Comparison of ENCODE assay signal across 1 cellular context in genomic region chr12:4307593-4308333, GRCh38.
TF ChIP-seq lines count a peak whose summit lies in the region.

No MANE protein-coding gene starts in this region.

TF ChIP-seq in HepG2, 621 proteins besides CTCF, POLR2A, EP300 and RAD21 (continued from another document and continues in another):
- TF ChIP-seq, protein P1, sequence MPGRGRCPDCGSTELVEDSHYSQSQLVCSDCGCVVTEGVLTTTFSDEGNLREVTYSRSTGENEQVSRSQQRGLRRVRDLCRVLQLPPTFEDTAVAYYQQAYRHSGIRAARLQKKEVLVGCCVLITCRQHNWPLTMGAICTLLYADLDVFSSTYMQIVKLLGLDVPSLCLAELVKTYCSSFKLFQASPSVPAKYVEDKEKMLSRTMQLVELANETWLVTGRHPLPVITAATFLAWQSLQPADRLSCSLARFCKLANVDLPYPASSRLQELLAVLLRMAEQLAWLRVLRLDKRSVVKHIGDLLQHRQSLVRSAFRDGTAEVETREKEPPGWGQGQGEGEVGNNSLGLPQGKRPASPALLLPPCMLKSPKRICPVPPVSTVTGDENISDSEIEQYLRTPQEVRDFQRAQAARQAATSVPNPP (CRISPR knock-in tag; IDR thresholded peaks at IDR 0.05): no peak
- TF ChIP-seq ZEB1 (IDR thresholded peaks at IDR 0.05; ENCODE audit: insufficient replicate concordance, low read depth): peak; percentile 79
- peak; percentile 49; the same call in 1 of the 2 replicates for TF ChIP-seq ZNF331 (CRISPR knock-in tag; IDR thresholded peaks at IDR 0.05)
- TF ChIP-seq, protein P2, sequence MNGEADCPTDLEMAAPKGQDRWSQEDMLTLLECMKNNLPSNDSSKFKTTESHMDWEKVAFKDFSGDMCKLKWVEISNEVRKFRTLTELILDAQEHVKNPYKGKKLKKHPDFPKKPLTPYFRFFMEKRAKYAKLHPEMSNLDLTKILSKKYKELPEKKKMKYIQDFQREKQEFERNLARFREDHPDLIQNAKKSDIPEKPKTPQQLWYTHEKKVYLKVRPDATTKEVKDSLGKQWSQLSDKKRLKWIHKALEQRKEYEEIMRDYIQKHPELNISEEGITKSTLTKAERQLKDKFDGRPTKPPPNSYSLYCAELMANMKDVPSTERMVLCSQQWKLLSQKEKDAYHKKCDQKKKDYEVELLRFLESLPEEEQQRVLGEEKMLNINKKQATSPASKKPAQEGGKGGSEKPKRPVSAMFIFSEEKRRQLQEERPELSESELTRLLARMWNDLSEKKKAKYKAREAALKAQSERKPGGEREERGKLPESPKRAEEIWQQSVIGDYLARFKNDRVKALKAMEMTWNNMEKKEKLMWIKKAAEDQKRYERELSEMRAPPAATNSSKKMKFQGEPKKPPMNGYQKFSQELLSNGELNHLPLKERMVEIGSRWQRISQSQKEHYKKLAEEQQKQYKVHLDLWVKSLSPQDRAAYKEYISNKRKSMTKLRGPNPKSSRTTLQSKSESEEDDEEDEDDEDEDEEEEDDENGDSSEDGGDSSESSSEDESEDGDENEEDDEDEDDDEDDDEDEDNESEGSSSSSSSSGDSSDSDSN (CRISPR knock-in tag; IDR thresholded peaks at IDR 0.05): peak; percentile 71
- TF ChIP-seq MIER3 (CRISPR knock-in tag; IDR thresholded peaks at IDR 0.05; ENCODE audit: borderline replicate concordance): peak; percentile 18; the same call in 1 of the 2 replicates
- peak; percentile 29 for TF ChIP-seq ASH2L (IDR thresholded peaks at IDR 0.05; ENCODE audit: insufficient read length, low read depth, low read length)
- TF ChIP-seq XRCC5 (optimal IDR thresholded peaks at IDR 0.05; ENCODE audit: low read length): peak; percentile 85
- TF ChIP-seq, protein P3, sequence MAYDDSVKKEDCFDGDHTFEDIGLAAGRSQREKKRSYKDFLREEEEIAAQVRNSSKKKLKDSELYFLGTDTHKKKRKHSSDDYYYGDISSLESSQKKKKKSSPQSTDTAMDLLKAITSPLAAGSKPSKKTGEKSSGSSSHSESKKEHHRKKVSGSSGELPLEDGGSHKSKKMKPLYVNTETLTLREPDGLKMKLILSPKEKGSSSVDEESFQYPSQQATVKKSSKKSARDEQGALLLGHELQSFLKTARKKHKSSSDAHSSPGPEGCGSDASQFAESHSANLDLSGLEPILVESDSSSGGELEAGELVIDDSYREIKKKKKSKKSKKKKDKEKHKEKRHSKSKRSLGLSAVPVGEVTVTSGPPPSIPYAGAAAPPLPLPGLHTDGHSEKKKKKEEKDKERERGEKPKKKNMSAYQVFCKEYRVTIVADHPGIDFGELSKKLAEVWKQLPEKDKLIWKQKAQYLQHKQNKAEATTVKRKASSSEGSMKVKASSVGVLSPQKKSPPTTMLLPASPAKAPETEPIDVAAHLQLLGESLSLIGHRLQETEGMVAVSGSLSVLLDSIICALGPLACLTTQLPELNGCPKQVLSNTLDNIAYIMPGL (CRISPR knock-in tag; IDR thresholded peaks at IDR 0.05; ENCODE audit: borderline replicate concordance in 1 of 2, low read depth in 1 of 2): peak; percentile 83 to 89; a peak in 3 of 4 replicates
- no peak; the same call in 1 of the 2 replicates for TF ChIP-seq NFAT5 (CRISPR knock-in tag; IDR thresholded peaks at IDR 0.05)
- peak; percentile 65; the same call in 1 of the 2 replicates for TF ChIP-seq ZNF546 (CRISPR knock-in tag; conservative IDR thresholded peaks at IDR 0.05)
- TF ChIP-seq MYC (CRISPR knock-in tag; IDR thresholded peaks at IDR 0.05; ENCODE audit: borderline replicate concordance): peak; percentile 77
- no peak for TF ChIP-seq ATF7-NPFF (CRISPR knock-in tag; IDR thresholded peaks at IDR 0.05; ENCODE audit: low read depth)
- 0 out of 2 replicates have a peak, but pooled peaks have one; percentile 26 for TF ChIP-seq KMT2B (CRISPR knock-in tag; IDR thresholded peaks at IDR 0.05)
- 0 out of 2 replicates have a peak, but pooled peaks have one; percentile 29 for TF ChIP-seq ERF (CRISPR knock-in tag; IDR thresholded peaks at IDR 0.05)
- TF ChIP-seq, protein P4, sequence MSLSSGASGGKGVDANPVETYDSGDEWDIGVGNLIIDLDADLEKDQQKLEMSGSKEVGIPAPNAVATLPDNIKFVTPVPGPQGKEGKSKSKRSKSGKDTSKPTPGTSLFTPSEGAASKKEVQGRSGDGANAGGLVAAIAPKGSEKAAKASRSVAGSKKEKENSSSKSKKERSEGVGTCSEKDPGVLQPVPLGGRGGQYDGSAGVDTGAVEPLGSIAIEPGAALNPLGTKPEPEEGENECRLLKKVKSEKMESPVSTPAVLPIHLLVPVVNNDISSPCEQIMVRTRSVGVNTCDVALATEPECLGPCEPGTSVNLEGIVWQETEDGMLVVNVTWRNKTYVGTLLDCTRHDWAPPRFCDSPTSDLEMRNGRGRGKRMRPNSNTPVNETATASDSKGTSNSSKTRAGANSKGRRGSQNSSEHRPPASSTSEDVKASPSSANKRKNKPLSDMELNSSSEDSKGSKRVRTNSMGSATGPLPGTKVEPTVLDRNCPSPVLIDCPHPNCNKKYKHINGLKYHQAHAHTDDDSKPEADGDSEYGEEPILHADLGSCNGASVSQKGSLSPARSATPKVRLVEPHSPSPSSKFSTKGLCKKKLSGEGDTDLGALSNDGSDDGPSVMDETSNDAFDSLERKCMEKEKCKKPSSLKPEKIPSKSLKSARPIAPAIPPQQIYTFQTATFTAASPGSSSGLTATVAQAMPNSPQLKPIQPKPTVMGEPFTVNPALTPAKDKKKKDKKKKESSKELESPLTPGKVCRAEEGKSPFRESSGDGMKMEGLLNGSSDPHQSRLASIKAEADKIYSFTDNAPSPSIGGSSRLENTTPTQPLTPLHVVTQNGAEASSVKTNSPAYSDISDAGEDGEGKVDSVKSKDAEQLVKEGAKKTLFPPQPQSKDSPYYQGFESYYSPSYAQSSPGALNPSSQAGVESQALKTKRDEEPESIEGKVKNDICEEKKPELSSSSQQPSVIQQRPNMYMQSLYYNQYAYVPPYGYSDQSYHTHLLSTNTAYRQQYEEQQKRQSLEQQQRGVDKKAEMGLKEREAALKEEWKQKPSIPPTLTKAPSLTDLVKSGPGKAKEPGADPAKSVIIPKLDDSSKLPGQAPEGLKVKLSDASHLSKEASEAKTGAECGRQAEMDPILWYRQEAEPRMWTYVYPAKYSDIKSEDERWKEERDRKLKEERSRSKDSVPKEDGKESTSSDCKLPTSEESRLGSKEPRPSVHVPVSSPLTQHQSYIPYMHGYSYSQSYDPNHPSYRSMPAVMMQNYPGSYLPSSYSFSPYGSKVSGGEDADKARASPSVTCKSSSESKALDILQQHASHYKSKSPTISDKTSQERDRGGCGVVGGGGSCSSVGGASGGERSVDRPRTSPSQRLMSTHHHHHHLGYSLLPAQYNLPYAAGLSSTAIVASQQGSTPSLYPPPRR (CRISPR knock-in tag; IDR thresholded peaks at IDR 0.05; ENCODE audit: borderline replicate concordance): peak; percentile 11; the same call in 1 of the 2 replicates
- TF ChIP-seq POLR2AphosphoS2 (IDR thresholded peaks at IDR 0.05; ENCODE audit: low read depth, low read length): no peak
- TF ChIP-seq KDM2A (CRISPR knock-in tag; IDR thresholded peaks at IDR 0.05; ENCODE audit: borderline replicate concordance, low read depth): peak; percentile 59
- no peak for TF ChIP-seq CREB3 (CRISPR knock-in tag; IDR thresholded peaks at IDR 0.05)
- no peak for TF ChIP-seq ZFP36L2 (CRISPR knock-in tag; IDR thresholded peaks at IDR 0.05)
- peak; percentile 29; the same call in 1 of the 2 replicates for TF ChIP-seq ZBTB20 (CRISPR knock-in tag; IDR thresholded peaks at IDR 0.05; ENCODE audit: borderline replicate concordance, low read depth)
- no peak for TF ChIP-seq RFXANK (CRISPR knock-in tag; IDR thresholded peaks at IDR 0.05)
- TF ChIP-seq, protein P5, sequence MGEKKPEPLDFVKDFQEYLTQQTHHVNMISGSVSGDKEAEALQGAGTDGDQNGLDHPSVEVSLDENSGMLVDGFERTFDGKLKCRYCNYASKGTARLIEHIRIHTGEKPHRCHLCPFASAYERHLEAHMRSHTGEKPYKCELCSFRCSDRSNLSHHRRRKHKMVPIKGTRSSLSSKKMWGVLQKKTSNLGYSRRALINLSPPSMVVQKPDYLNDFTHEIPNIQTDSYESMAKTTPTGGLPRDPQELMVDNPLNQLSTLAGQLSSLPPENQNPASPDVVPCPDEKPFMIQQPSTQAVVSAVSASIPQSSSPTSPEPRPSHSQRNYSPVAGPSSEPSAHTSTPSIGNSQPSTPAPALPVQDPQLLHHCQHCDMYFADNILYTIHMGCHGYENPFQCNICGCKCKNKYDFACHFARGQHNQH (CRISPR knock-in tag; IDR thresholded peaks at IDR 0.05): 0 out of 2 replicates have a peak, but pooled peaks have one; percentile 39
- peak; percentile 60; the same call in 1 of the 2 replicates for TF ChIP-seq REPIN1 (CRISPR knock-in tag; IDR thresholded peaks at IDR 0.05; ENCODE audit: borderline replicate concordance, low read depth)
- TF ChIP-seq ARID5B (CRISPR knock-in tag; IDR thresholded peaks at IDR 0.05): peak; percentile 23; the same call in 1 of the 2 replicates
- peak; percentile 84; the same call in 1 of the 2 replicates for TF ChIP-seq NFKB2 (CRISPR knock-in tag; IDR thresholded peaks at IDR 0.05; ENCODE audit: borderline replicate concordance)
- TF ChIP-seq, protein P6, sequence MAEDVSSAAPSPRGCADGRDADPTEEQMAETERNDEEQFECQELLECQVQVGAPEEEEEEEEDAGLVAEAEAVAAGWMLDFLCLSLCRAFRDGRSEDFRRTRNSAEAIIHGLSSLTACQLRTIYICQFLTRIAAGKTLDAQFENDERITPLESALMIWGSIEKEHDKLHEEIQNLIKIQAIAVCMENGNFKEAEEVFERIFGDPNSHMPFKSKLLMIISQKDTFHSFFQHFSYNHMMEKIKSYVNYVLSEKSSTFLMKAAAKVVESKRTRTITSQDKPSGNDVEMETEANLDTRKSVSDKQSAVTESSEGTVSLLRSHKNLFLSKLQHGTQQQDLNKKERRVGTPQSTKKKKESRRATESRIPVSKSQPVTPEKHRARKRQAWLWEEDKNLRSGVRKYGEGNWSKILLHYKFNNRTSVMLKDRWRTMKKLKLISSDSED (CRISPR knock-in tag; IDR thresholded peaks at IDR 0.05): no peak
